ENCODE assay signal across 16 cellular contexts in genomic region chr11:126084608-126084912, GRCh38. TPM values are rescaled to one million over a fixed set of nuclear protein-coding genes. Genes with fewer than 3 reads are reported as not detected.
DNase-seq lines count a peak whose midpoint lies in the region; ATAC-seq and TF ChIP-seq lines count a peak whose summit lies in the region.
"Had no signal": no experiment of that assay in that cellular context is flagged by ENCODE, and none has a peak within 500 bp of the region (broad histone marks: within the 10 kb centered on the region; RNA-seq: fewer than 3 reads in every experiment).

No MANE protein-coding gene starts in this region.

- peaks cover 1% of the 10 kb centered on the region for H3K9me3 Mint-ChIP-seq in activated naive CD8-positive, alpha-beta T cell treated with anti-CD3 and anti-CD28 coated beads, Interleukin-2, amount 10 ng/mL, durations not matched to agents 7 days and 5 days
- H3K9me3 Mint-ChIP-seq: activated T-cell treated with anti-CD3 and anti-CD28 coated beads, Interleukin-2, amount 50 U/mL, for 4 hours had no signal

- ATAC-seq in Right ventricle myocardium inferior (peak; percentile 37), left cardiac atrium (no peak), HG03571 (IDR thresholded peaks at IDR 0.05; ENCODE audit: unreplicated experiment) (no peak)
- peak; percentile 12 for ATAC-seq in activated naive CD8-positive, alpha-beta T cell treated with anti-CD3 and anti-CD28 coated beads, Interleukin-2, amount 10 ng/mL, durations not matched to agents 7 days and 5 days (ENCODE audit: low read depth)

- no peaks in the 10 kb centered on the region for H3K27me3 ChIP-seq in thymus (ENCODE audit: control insufficient read depth, insufficient read depth)
- H3K27me3 ChIP-seq: colonic mucosa, right atrium auricular region had no signal

- peaks cover 4% of the 10 kb centered on the region for H3K27me3 Mint-ChIP-seq in activated naive CD8-positive, alpha-beta T cell treated with anti-CD3 and anti-CD28 coated beads, Interleukin-2, amount 10 ng/mL, durations not matched to agents 7 days and 5 days

- intact Hi-C loops in Right ventricle myocardium inferior (cut with DNase I): no loop called here
- intact Hi-C loops in left cardiac atrium (cut with DNase I): no loop called here
- intact Hi-C loops in OCI-LY7 (cut with micrococcal nuclease; ENCODE audit: unreplicated experiment): no loop called here

- peak overlapping the region; percentile 81 for H3K4me3 Mint-ChIP-seq in activated naive CD8-positive, alpha-beta T cell treated with anti-CD3 and anti-CD28 coated beads, Interleukin-2, amount 10 ng/mL, durations not matched to agents 7 days and 5 days
- H3K4me3 Mint-ChIP-seq: B cell had no signal

- POLR2A ChIA-PET in activated naive CD8-positive, alpha-beta T cell treated with anti-CD3 and anti-CD28 coated beads, Interleukin-2, amount 10 ng/mL, durations not matched to agents 7 days and 5 days (lab: Charles Lee): interaction anchor here (0.7 to 1.7 kb wide), 6 partner anchors 8 to 197 kb away, joined by 3 to 10 read pairs (median 5); partner anchors contain the start of genes CDON, FOXRED1, HYLS1 and PUS3
- POLR2A ChIA-PET in OCI-LY7 (lab: Charles Lee): interaction anchor here (0.6 kb wide), 1 partner anchor 88 kb away, joined by 3 read pairs; no protein-coding TSS in a partner anchor

- no peaks in the 10 kb centered on the region for H3K36me3 Mint-ChIP-seq in activated naive CD8-positive, alpha-beta T cell treated with anti-CD3 and anti-CD28 coated beads, Interleukin-2, amount 10 ng/mL, durations not matched to agents 7 days and 5 days

- peaks cover 6% of the 10 kb centered on the region for H3K4me1 ChIP-seq in thymus (ENCODE audit: control insufficient read depth, insufficient read depth, low read length)
- no peaks in the 10 kb centered on the region for H3K4me1 ChIP-seq in OCI-LY7 (ENCODE audit: insufficient read depth, low read length, poor library complexity, severe bottlenecking)
- H3K4me1 ChIP-seq: colonic mucosa had no signal

- peaks cover 20% of the 10 kb centered on the region for H3K4me1 Mint-ChIP-seq in activated naive CD8-positive, alpha-beta T cell treated with anti-CD3 and anti-CD28 coated beads, Interleukin-2, amount 10 ng/mL, durations not matched to agents 7 days and 5 days
- H3K4me1 Mint-ChIP-seq: B cell had no signal

- H3K4me3 ChIP-seq in thymus (ENCODE audit: low read length): no peak overlapping the region
- H3K4me3 ChIP-seq in OCI-LY7 (ENCODE audit: low read depth, low read length, poor library complexity, severe bottlenecking): no peak overlapping the region
- H3K4me3 ChIP-seq: colonic mucosa, right atrium auricular region had no signal

- H3K27ac ChIP-seq in thymus (ENCODE audit: low read depth): peak overlapping the region; percentile 58
- no peak overlapping the region for H3K27ac ChIP-seq in OCI-LY7 (ENCODE audit: low read depth, low read length, poor library complexity, severe bottlenecking)
- H3K27ac ChIP-seq: colonic mucosa, epithelial cell of prostate, right atrium auricular region had no signal

- BruUV-seq in OCI-LY7 (replicated peaks; lab: Mats Ljungman, UMichigan): no TSS peak

- H3K79me2 ChIP-seq in OCI-LY7 (ENCODE audit: insufficient read depth, low read depth, low read length): no peaks in the 10 kb centered on the region

- DNase-seq in Right ventricle myocardium inferior (ENCODE audit: missing footprints): no peak
- DNase-seq in left cardiac atrium: no peak
- peak; percentile 26 for DNase-seq in M059J (ENCODE audit: low read depth)
- DNase-seq in activated naive CD8-positive, alpha-beta T cell treated with anti-CD3 and anti-CD28 coated beads, Interleukin-2, amount 10 ng/mL, durations not matched to agents 7 days and 5 days: no peak
- no peak for DNase-seq in OCI-LY7 (ENCODE audit: low spot score)
- DNase-seq in EL: no peak
- DNase-seq: activated T-cell treated with anti-CD3 and anti-CD28 coated beads, Interleukin-2, amount 50 U/mL, for 4 hours; aorta; colonic mucosa; NCI-H1417; OCI-M1 had no signal

- H3K9me3 ChIP-seq in thymus (ENCODE audit: control insufficient read depth): no peaks in the 10 kb centered on the region
- no peaks in the 10 kb centered on the region for H3K9me3 ChIP-seq in OCI-LY7 (ENCODE audit: low read length)
- H3K9me3 ChIP-seq: colonic mucosa, right atrium auricular region had no signal

- no peak for TF ChIP-seq CTCF in OCI-LY7 (conservative IDR thresholded peaks at IDR 0.05; ENCODE audit: low read length)

- no peaks in the 10 kb centered on the region for H4K20me1 ChIP-seq in OCI-LY7 (ENCODE audit: insufficient read depth, low read length)

- WGBS in thymus: 91% methylated on average over 4 of the region's 4 CpGs

- H3K4me2 ChIP-seq in OCI-LY7 (ENCODE audit: low read length): no peak overlapping the region

- CTCF ChIA-PET in OCI-LY7 (lab: Charles Lee; ENCODE audit: unreplicated experiment): no interaction called here

- peak overlapping the region; percentile 98 for H3K27ac Mint-ChIP-seq in activated naive CD8-positive, alpha-beta T cell treated with anti-CD3 and anti-CD28 coated beads, Interleukin-2, amount 10 ng/mL, durations not matched to agents 7 days and 5 days
- H3K27ac Mint-ChIP-seq: B cell had no signal

- no peaks in the 10 kb centered on the region for H3K36me3 ChIP-seq in thymus (ENCODE audit: control insufficient read depth, insufficient read depth)
- H3K36me3 ChIP-seq in OCI-LY7 (ENCODE audit: insufficient read depth, low read length): no peaks in the 10 kb centered on the region
- H3K36me3 ChIP-seq: colonic mucosa, right atrium auricular region had no signal

- H2AFZ ChIP-seq in OCI-LY7 (ENCODE audit: low read length): no peak overlapping the region

- no peaks in the 10 kb centered on the region for H3K9me2 ChIP-seq in OCI-LY7 (ENCODE audit: insufficient read depth, low read length)

RNA-seq across cellular contexts. Expression of gene CDON, which starts 21.9 kb away (rescaled TPM):
- total RNA-seq in Right ventricle myocardium inferior (18.6 TPM), left cardiac atrium (10 to 100 TPM; 13.6 to 30.0 TPM), OCI-LY7 (2022) (1.1 and 2.5 TPM in 2 replicates)
- 8.1 and 24.2 TPM in 2 replicates for total RNA-seq in M059J (2014; rRNA removed; shearing (Covaris generic))
- total RNA-seq in activated naive CD8-positive, alpha-beta T cell treated with anti-CD3 and anti-CD28 coated beads, Interleukin-2, amount 10 ng/mL, durations not matched to agents 7 days and 5 days: 1 to 10 TPM; 3.4 to 3.9 TPM
- 1.4 TPM for polyA plus RNA-seq in thymus
- 1.5 and 2.0 TPM in 2 replicates for total RNA-seq in OCI-LY7 (2014; rRNA removed; shearing (Covaris generic))
- total RNA-seq: B cell had no signal

Comparison
In these comparisons a context has a peak if more than half of its experiments do, and no peak if none do; other contexts are left out.
1. ATAC-seq: peak in Right ventricle myocardium inferior (single experiment) and activated naive CD8-positive, alpha-beta T cell treated with anti-CD3 and anti-CD28 coated beads, Interleukin-2, amount 10 ng/mL, durations not matched to agents 7 days and 5 days (single experiment); none in left cardiac atrium (0 of 2) and HG03571 (single experiment).